In the genomic region with DNA sequence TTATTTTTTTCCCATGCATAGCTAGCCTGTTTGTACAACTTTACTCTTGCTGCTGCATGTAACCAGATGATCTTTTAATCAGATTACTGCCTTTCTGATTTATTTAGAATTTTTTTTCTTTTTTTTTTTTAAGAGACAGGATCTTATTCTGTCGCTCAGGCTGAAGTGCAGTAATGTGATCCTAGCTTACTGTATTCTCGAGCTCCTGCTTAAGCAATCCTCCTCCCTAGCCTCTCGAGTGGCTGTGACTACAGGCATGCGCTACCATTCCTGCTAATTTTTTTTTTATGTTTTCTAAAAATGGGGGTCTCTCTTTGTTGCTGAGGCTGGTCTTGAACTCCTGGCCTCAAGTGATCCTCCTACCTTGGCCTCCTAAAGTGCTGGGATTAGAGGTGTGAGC, we compare ENCODE assay signal across 13 cellular contexts. TPM values are rescaled to one million over a fixed set of nuclear protein-coding genes. Genes with fewer than 3 reads are reported as not detected.
DNase-seq lines count a peak whose midpoint lies in the region; ATAC-seq and TF ChIP-seq lines count a peak whose summit lies in the region.
"Had no signal": no experiment of that assay in that cellular context is flagged by ENCODE, and none has a peak within 500 bp of the region (broad histone marks: within the 10 kb centered on the region; RNA-seq: fewer than 3 reads in every experiment).

No MANE protein-coding gene starts in this region.

- peaks cover 0 to 16% of the 10 kb centered on the region in 2 donors for H3K36me3 ChIP-seq in left lung
- no peaks in the 10 kb centered on the region for H3K36me3 ChIP-seq in hepatocyte (replicated peaks; ENCODE audit: insufficient read depth, low read depth)

- 91% methylated on average over 4 of the region's 4 CpGs for WGBS in hepatocyte (ENCODE audit: low lambda C conversion rate, missing lambda C conversion rate)

- DNase-seq in NCI-H2171 treated with DMSO at 0.1 percent for 48 hours (lab: John Stamatoyannopoulos, UW) (peak; percentile 28), NCI-H2171 (lab: John Stamatoyannopoulos, UW) (no peak), SK-N-DZ (ENCODE audit: low spot score) (peak; percentile 47), left lung (no peak), hepatocyte (ENCODE audit: low spot score) (no peak), ACHN (no peak)
- DNase-seq: C1 segment of cervical spinal cord; Calu3; CD4-positive, alpha-beta T cell; DMS 273 treated with DMSO at 0.1 percent for 48 hours had no signal

- no peak overlapping the region for H3K4me2 ChIP-seq in hepatocyte

- no peak overlapping the region for H2AFZ ChIP-seq in hepatocyte

- H3K4me3 ChIP-seq in left lung (no peak overlapping the region), hepatocyte (no peak overlapping the region)

- TF ChIP-seq CTCF in left lung (IDR thresholded peaks at IDR 0.05), result no peak
- no peak for TF ChIP-seq CTCF in hepatocyte (IDR thresholded peaks at IDR 0.05; ENCODE audit: poor library complexity)

- peak; percentile 50 for ATAC-seq in left lung
- no peak for ATAC-seq in GM21619 (IDR thresholded peaks at IDR 0.05; ENCODE audit: unreplicated experiment)
- ATAC-seq: HepG2 had no signal

- H3K9me2 ChIP-seq in hepatocyte (replicated peaks; ENCODE audit: insufficient read depth), result no peaks in the 10 kb centered on the region

- H3K9me3 ChIP-seq in left lung, result no peaks in the 10 kb centered on the region
- no peaks in the 10 kb centered on the region for H3K9me3 ChIP-seq in hepatocyte (ENCODE audit: low read depth)

- H3K27me3 ChIP-seq in left lung (no peaks in the 10 kb centered on the region), hepatocyte (no peaks in the 10 kb centered on the region)

- peaks cover 99% of the 10 kb centered on the region for H3K79me2 ChIP-seq in hepatocyte

- intact Hi-C loops in left lung (cut with DNase I), result no loop called here

- no peak overlapping the region for H3K27ac ChIP-seq in left lung
- H3K27ac ChIP-seq in hepatocyte, result no peak overlapping the region
- H3K27ac ChIP-seq: 22Rv1 had no signal

- peaks cover 52% of the 10 kb centered on the region for H4K20me1 ChIP-seq in hepatocyte (ENCODE audit: insufficient read depth, poor library complexity, severe bottlenecking)

- H3K4me1 ChIP-seq in left lung (peaks cover 0 to 10% of the 10 kb centered on the region in 2 donors), hepatocyte (ENCODE audit: insufficient read depth) (no peaks in the 10 kb centered on the region)

- in situ Hi-C loops in ACHN (cut with HindIII; ENCODE audit: low pct_ligation_motif_present, low pct_unique_long_range_greater_than_20kb, low sequenced_read_pairs), result no loop called here

RNA-seq across cellular contexts. Expression of a gene that starts 9.6 kb away (rescaled TPM):
- polyA plus RNA-seq in SK-N-DZ (2014; cell fraction: cytosol; rRNA removed), result 40.4 and 47.0 TPM in 2 replicates
- polyA plus RNA-seq in SK-N-DZ (2014; cell fraction: nucleus; rRNA removed), result 30.7 and 33.4 TPM in 2 replicates
- total RNA-seq in left lung (10 to 100 TPM; 55.8 to 72.4 TPM), hepatocyte (39.2 and 41.9 TPM in 2 replicates)
- 8.8 and 20.5 TPM in 2 replicates for polyA plus RNA-seq in hepatocyte

Comparison
In these comparisons a context has a peak if more than half of its experiments do, and no peak if none do; other contexts are left out.
1. DNase-seq: peak in NCI-H2171 treated with DMSO at 0.1 percent for 48 hours (single experiment) and SK-N-DZ (single experiment); none in NCI-H2171 (single experiment), left lung (0 of 2), hepatocyte (single experiment) and ACHN (single experiment).